Comparison of ENCODE assay signal across 8 cellular contexts in genomic region chr3:98593046-98593936, GRCh38. TPM values are rescaled to one million over a fixed set of nuclear protein-coding genes. Genes with fewer than 3 reads are reported as not detected.
DNase-seq lines count a peak whose midpoint lies in the region; ATAC-seq and TF ChIP-seq lines count a peak whose summit lies in the region.

Gene CPOX (minus strand): TSS chr3:98593611. CDS start chr3:98593504, 107 bp downstream.

- no peaks in the 10 kb centered on the region for H3K9me3 ChIP-seq in CD4-positive, alpha-beta T cell (ENCODE audit: control insufficient read depth, low read length)

- H3K4me3 Mint-ChIP-seq in CD4-positive, alpha-beta T cell, result peak within 1 kb of the TSS; percentile 94

- H3K9me3 Mint-ChIP-seq in CD4-positive, alpha-beta T cell, result no peaks in the 10 kb centered on the region

- no peaks in the 10 kb centered on the region for H3K27me3 ChIP-seq in CD4-positive, alpha-beta T cell (ENCODE audit: control insufficient read depth, insufficient read depth, low read length)

- H3K4me1 Mint-ChIP-seq in CD4-positive, alpha-beta T cell (ENCODE audit: low read depth), result peaks cover 35% of the 10 kb centered on the region

- no peaks in the 10 kb centered on the region for H3K27me3 Mint-ChIP-seq in CD4-positive, alpha-beta T cell

- POLR2A ChIA-PET in CD4-positive, alpha-beta T cell (lab: Charles Lee), result interaction anchor here (0.6 to 6.1 kb wide), 13 partner anchors 8 to 1224 kb away, joined by 3 to 67 read pairs (median 5); partner anchors contain the start of genes ARL6, CLDND1, CMSS1 and CRYBG3

- peak within 1 kb of the TSS; percentile 19 for H3K27ac ChIP-seq in CD4-positive, alpha-beta T cell (ENCODE audit: low read depth, low read length)

- ATAC-seq in CD4-positive, alpha-beta T cell (ENCODE audit: poor library complexity), result peak; percentile 96
- ATAC-seq in GM19438 (IDR thresholded peaks at IDR 0.05; ENCODE audit: low read depth, unreplicated experiment) (peak; percentile 96), HG03571 (IDR thresholded peaks at IDR 0.05; ENCODE audit: unreplicated experiment) (peak; percentile 97)

- no peak for TF ChIP-seq CTCF in CD4-positive, alpha-beta T cell (IDR thresholded peaks at IDR 0.05)

- DNase-seq in CD4-positive, alpha-beta T cell, result peak; percentile 61 to 83 (median 72)
- peak; percentile 77 for DNase-seq in NCI-H82 treated with DMSO at 0.1 percent for 48 hours (lab: John Stamatoyannopoulos, UW; ENCODE audit: unreplicated experiment)
- DNase-seq in activated CD8-positive, alpha-beta memory T cell treated with anti-CD3 and anti-CD28 coated beads for 1 hour (ENCODE audit: extremely low read depth in 1 of 2, low read depth in 1 of 2), result peak; percentile 40 to 69
- peak; percentile 65 for DNase-seq in effector CD8-positive, alpha-beta T cell (lab: John Stamatoyannopoulos, UW)
- peak; percentile 93 for DNase-seq in medulla oblongata (ENCODE audit: extremely low spot score)
- peak; percentile 81 to 88 (median 83) for DNase-seq in stimulated activated CD4-positive, alpha-beta T cell treated with anti-CD3 and anti-CD28 coated beads, TNF-alpha, amount 100 ng/mL, for 48 hours (ENCODE audit: low read depth in 3 of 3)

- intact Hi-C loops in CD4-positive, alpha-beta T cell (cut with DNase I, micrococcal nuclease), result loop anchor here (2.0 to 10.0 kb wide), 4 partner anchors 70 to 1662 kb away; partner anchors contain the start of genes CLDND1 (in 2 of the 2) and CMSS1 (in 1 of the 2)

- CTCF ChIA-PET in CD4-positive, alpha-beta T cell (lab: Charles Lee), result interaction anchor here (0.6 to 1.7 kb wide), 3 partner anchors 21 to 70 kb away, joined by 3 to 5 read pairs (median 5); partner anchors contain the start of gene CLDND1

- peaks cover 36% of the 10 kb centered on the region for H3K36me3 Mint-ChIP-seq in CD4-positive, alpha-beta T cell (ENCODE audit: low read depth)

- H3K27ac Mint-ChIP-seq in CD4-positive, alpha-beta T cell, result peak within 1 kb of the TSS; percentile 82

RNA-seq across cellular contexts. Expression of gene CPOX, which starts in this region (rescaled TPM):
- 10 to 100 TPM in 1 of 2 experiments, 1 to 10 TPM in 1; 7.0 to 10.5 TPM for total RNA-seq in CD4-positive, alpha-beta T cell

Comparison
In these comparisons a context has a peak if more than half of its experiments do, and no peak if none do; other contexts are left out.
1. Peak in every context shown above with its lines: DNase-seq, ATAC-seq and H3K27ac ChIP-seq.